In the genomic region with DNA sequence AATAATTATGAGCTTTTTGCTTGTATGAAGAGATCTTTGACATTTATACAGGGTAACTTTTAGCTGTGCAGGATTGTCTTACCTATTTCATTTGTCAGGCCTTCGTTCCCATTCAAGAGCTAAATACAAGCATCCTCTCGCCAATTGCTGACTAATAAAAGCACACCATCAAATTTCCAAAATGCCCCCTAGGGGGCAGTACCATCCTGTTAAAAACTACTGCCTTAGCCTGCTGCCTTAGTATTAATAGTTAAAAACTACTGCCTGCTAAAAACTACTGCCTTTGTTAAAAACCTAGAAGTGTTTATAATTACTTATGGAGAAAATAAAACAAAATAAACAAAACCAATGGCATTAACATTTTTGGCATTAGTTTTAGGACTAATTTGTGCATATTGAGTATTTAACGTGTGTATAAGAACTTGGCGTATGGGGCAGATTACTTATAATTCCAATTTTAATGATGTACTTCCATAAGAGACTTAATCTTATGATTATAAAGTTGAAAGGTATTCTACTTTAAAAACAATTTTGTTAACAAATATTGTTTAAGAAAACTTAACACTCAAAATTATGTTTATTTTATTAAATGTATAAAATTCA, we compare ENCODE assay signal across 9 cellular contexts. TPM values are rescaled to one million over a fixed set of nuclear protein-coding genes. Genes with fewer than 3 reads are reported as not detected.
A peak's percentile ranks its signal among the peaks of the same experiment; 100 is the strongest.
DNase-seq lines count a peak whose midpoint lies in the region; ATAC-seq and TF ChIP-seq lines count a peak whose summit lies in the region.
"Had no signal": no experiment of that assay in that cellular context is flagged by ENCODE, and none has a peak within 500 bp of the region (broad histone marks: within the 10 kb centered on the region; RNA-seq: fewer than 3 reads in every experiment).

No MANE protein-coding gene starts in this region.

- CTCF ChIA-PET in activated CD4-positive, alpha-beta memory T cell treated with anti-CD3 and anti-CD28 coated beads, Interleukin-2, amount 10 ng/mL, durations not matched to agents 7 days and 5 days (lab: Charles Lee): interaction anchor here (0.7 to 4.9 kb wide), 32 partner anchors 9 to 401 kb away, joined by 3 to 68 read pairs (median 4); partner anchors contain the start of genes DDX24, IFI27L1 and PPP4R4

- no peak overlapping the region for H3K27ac Mint-ChIP-seq in activated CD4-positive, alpha-beta memory T cell treated with anti-CD3 and anti-CD28 coated beads, Interleukin-2, amount 10 ng/mL, durations not matched to agents 7 days and 5 days
- H3K27ac Mint-ChIP-seq: dendritic cell treated with granulocyte-macrophage colony-stimulating factor and Interleukin-4, amounts not matched to agents 40 ng/mL and 50 ng/mL, for 4 days had no signal

- peak; percentile 63 for DNase-seq in Daoy (ENCODE audit: low read depth)
- DNase-seq in NCI-H82 (lab: John Stamatoyannopoulos, UW): peak; percentile 86
- DNase-seq in activated CD4-positive, alpha-beta memory T cell treated with anti-CD3 and anti-CD28 coated beads, Interleukin-2, amount 10 ng/mL, durations not matched to agents 7 days and 5 days: peak; percentile 67
- DNase-seq in osteoblast (ENCODE audit: insufficient read length, low spot score, missing footprints): peak; percentile 82
- no peak for DNase-seq in omental fat pad (ENCODE audit: low spot score)

- peaks cover 37% of the 10 kb centered on the region for H3K4me1 Mint-ChIP-seq in activated CD4-positive, alpha-beta memory T cell treated with anti-CD3 and anti-CD28 coated beads, Interleukin-2, amount 10 ng/mL, durations not matched to agents 7 days and 5 days

- H3K27ac ChIP-seq in osteoblast (ENCODE audit: low read depth, low read length): no peak overlapping the region

- no peaks in the 10 kb centered on the region for H4K20me1 ChIP-seq in osteoblast (ENCODE audit: insufficient read depth, low read length)

- H3K79me2 ChIP-seq in osteoblast (ENCODE audit: insufficient read depth, low read length): peaks cover 8% of the 10 kb centered on the region

- peaks cover 23% of the 10 kb centered on the region for H3K27me3 Mint-ChIP-seq in activated CD4-positive, alpha-beta memory T cell treated with anti-CD3 and anti-CD28 coated beads, Interleukin-2, amount 10 ng/mL, durations not matched to agents 7 days and 5 days

- peaks cover 9% of the 10 kb centered on the region for H3K9me3 Mint-ChIP-seq in activated CD4-positive, alpha-beta memory T cell treated with anti-CD3 and anti-CD28 coated beads, Interleukin-2, amount 10 ng/mL, durations not matched to agents 7 days and 5 days

- POLR2A ChIA-PET in activated CD4-positive, alpha-beta memory T cell treated with anti-CD3 and anti-CD28 coated beads, Interleukin-2, amount 10 ng/mL, durations not matched to agents 7 days and 5 days (lab: Charles Lee): interaction anchor here (1.0 to 5.0 kb wide), 2 partner anchors 48 to 51 kb away, joined by 3 to 23 read pairs; partner anchors contain the start of genes DDX24 and IFI27L1

- no peak overlapping the region for H3K4me2 ChIP-seq in osteoblast (ENCODE audit: insufficient read depth, low read length)

- peaks cover 6% of the 10 kb centered on the region for H3K36me3 Mint-ChIP-seq in activated CD4-positive, alpha-beta memory T cell treated with anti-CD3 and anti-CD28 coated beads, Interleukin-2, amount 10 ng/mL, durations not matched to agents 7 days and 5 days (ENCODE audit: low read depth)

- no peaks in the 10 kb centered on the region for H3K36me3 ChIP-seq in osteoblast (ENCODE audit: insufficient read depth, low read length)

- H3K4me1 ChIP-seq in osteoblast (ENCODE audit: insufficient read depth, low read length): peaks cover 16% of the 10 kb centered on the region

- H3K4me3 Mint-ChIP-seq in activated CD4-positive, alpha-beta memory T cell treated with anti-CD3 and anti-CD28 coated beads, Interleukin-2, amount 10 ng/mL, durations not matched to agents 7 days and 5 days: no peak overlapping the region
- H3K4me3 Mint-ChIP-seq: dendritic cell treated with granulocyte-macrophage colony-stimulating factor and Interleukin-4, amounts not matched to agents 40 ng/mL and 50 ng/mL, for 4 days had no signal

- TF ChIP-seq CTCF in osteoblast (IDR thresholded peaks at IDR 0.05; ENCODE audit: extremely low read depth, low read depth, low read length) (peak; percentile 86), omental fat pad (IDR thresholded peaks at IDR 0.05) (no peak)

- ATAC-seq in HG03565 (IDR thresholded peaks at IDR 0.05; ENCODE audit: unreplicated experiment) (peak; percentile 47), esophagus mucosa (peak; percentile 35), GM19467 (IDR thresholded peaks at IDR 0.05; ENCODE audit: unreplicated experiment) (no peak), omental fat pad (ENCODE audit: low FRiP score) (no peak)

- peaks cover 7% of the 10 kb centered on the region for H3K27me3 ChIP-seq in osteoblast (ENCODE audit: insufficient read depth, low read length)

- no peaks in the 10 kb centered on the region for H3K9me3 ChIP-seq in osteoblast (ENCODE audit: low read depth, low read length)

- H2AFZ ChIP-seq in osteoblast (ENCODE audit: low read length): no peak overlapping the region

- H3K4me3 ChIP-seq in osteoblast (ENCODE audit: insufficient read depth, low read length): no peak overlapping the region

RNA-seq across cellular contexts. Expression of gene IFI27L2, which starts 3.0 kb away (rescaled TPM):
- 68.5 and 99.1 TPM in 2 replicates for total RNA-seq in Daoy (2014; rRNA removed; shearing (Covaris generic))
- 100 to 1,000 TPM; 100 to 102 TPM for total RNA-seq in activated CD4-positive, alpha-beta memory T cell treated with anti-CD3 and anti-CD28 coated beads, Interleukin-2, amount 10 ng/mL, durations not matched to agents 7 days and 5 days
- total RNA-seq in esophagus mucosa (30.8 TPM), osteoblast (69.5 and 76.7 TPM in 2 replicates), omental fat pad (100 to 1,000 TPM in 1 of 4 donors, 10 to 100 TPM in 3; 43.2 to 109 (median 47.7) TPM)

RNA-seq across cellular contexts. Expression of gene IFI27, which starts 21.9 kb away (rescaled TPM):
- total RNA-seq in Daoy (2014; rRNA removed; shearing (Covaris generic)): 19.1 and 24.6 TPM in 2 replicates
- 100 to 1,000 TPM; 184 to 186 TPM for total RNA-seq in activated CD4-positive, alpha-beta memory T cell treated with anti-CD3 and anti-CD28 coated beads, Interleukin-2, amount 10 ng/mL, durations not matched to agents 7 days and 5 days
- 70.2 TPM for total RNA-seq in esophagus mucosa
- 80.7 and 87.8 TPM in 2 replicates for total RNA-seq in osteoblast
- total RNA-seq in omental fat pad: 1,000 to 10,000 TPM in 1 of 4 donors, 100 to 1,000 TPM in 3; 285 to 1,264 (median 308) TPM

RNA-seq across cellular contexts. Expression of gene PPP4R4, which starts 41.7 kb away (rescaled TPM):
- total RNA-seq in Daoy (2014; rRNA removed; shearing (Covaris generic)): 7.1 and 17.6 TPM in 2 replicates
- total RNA-seq in activated CD4-positive, alpha-beta memory T cell treated with anti-CD3 and anti-CD28 coated beads, Interleukin-2, amount 10 ng/mL, durations not matched to agents 7 days and 5 days: 1 to 10 TPM; 3.3 to 4.9 TPM
- total RNA-seq in esophagus mucosa: 0.04 TPM
- total RNA-seq in osteoblast: under 0.01 and 0.29 TPM in 2 replicates
- 1 to 10 TPM in 2 of 4 donors, under 1 TPM in 2; 0.25 to 2.0 (median 1.1) TPM for total RNA-seq in omental fat pad

RNA-seq across cellular contexts. Expression of gene IFI27L1, which starts 51.3 kb away (rescaled TPM):
- 15.6 and 23.6 TPM in 2 replicates for total RNA-seq in Daoy (2014; rRNA removed; shearing (Covaris generic))
- 10 to 100 TPM; 49.5 to 51.0 TPM for total RNA-seq in activated CD4-positive, alpha-beta memory T cell treated with anti-CD3 and anti-CD28 coated beads, Interleukin-2, amount 10 ng/mL, durations not matched to agents 7 days and 5 days
- 18.1 TPM for total RNA-seq in esophagus mucosa
- total RNA-seq in osteoblast: 9.8 and 11.5 TPM in 2 replicates
- total RNA-seq in omental fat pad: 10 to 100 TPM in 3 of 4 donors, 1 to 10 TPM in 1; 9.2 to 28.6 (median 13.1) TPM

RNA-seq across cellular contexts. Expression of gene DDX24, which starts 51.4 kb away (rescaled TPM):
- 215 and 264 TPM in 2 replicates for total RNA-seq in Daoy (2014; rRNA removed; shearing (Covaris generic))
- 100 to 1,000 TPM; 210 to 216 TPM for total RNA-seq in activated CD4-positive, alpha-beta memory T cell treated with anti-CD3 and anti-CD28 coated beads, Interleukin-2, amount 10 ng/mL, durations not matched to agents 7 days and 5 days
- total RNA-seq in esophagus mucosa (67.3 TPM), osteoblast (112 and 134 TPM in 2 replicates), omental fat pad (100 to 1,000 TPM; 106 to 215 (median 147) TPM)

Comparison
In these comparisons a context has a peak if more than half of its experiments do, and no peak if none do; other contexts are left out.
1. ATAC-seq: peak in HG03565 (single experiment) and esophagus mucosa (single experiment); none in GM19467 (single experiment) and omental fat pad (single experiment).